Comparison of ENCODE assay signal across 13 cellular contexts in genomic region chr14:53127151-53127550, GRCh38. TPM values are rescaled to one million over a fixed set of nuclear protein-coding genes. Genes with fewer than 3 reads are reported as not detected.
A peak's percentile ranks its signal among the peaks of the same experiment; 100 is the strongest.
DNase-seq lines count a peak whose midpoint lies in the region; ATAC-seq and FAIRE-seq lines count a peak whose summit lies in the region.
"Had no signal": no experiment of that assay in that cellular context is flagged by ENCODE, and none has a peak within 500 bp of the region (broad histone marks: within the 10 kb centered on the region; RNA-seq: fewer than 3 reads in every experiment).

No MANE protein-coding gene starts in this region.

- DNase-seq in GM19239 (ENCODE audit: insufficient read length, low spot score) (no peak), naive B cell (no peak), globus pallidus (ENCODE audit: low spot score) (no peak), NCI-H1436 (lab: John Stamatoyannopoulos, UW) (no peak), DMS79 treated with DMSO at 0.1 percent for 48 hours (lab: John Stamatoyannopoulos, UW) (no peak)
- DNase-seq in activated naive CD8-positive, alpha-beta T cell treated with anti-CD3 and anti-CD28 coated beads for 36 hours: no peak
- no peak for DNase-seq in stimulated activated CD8-positive, alpha-beta memory T cell treated with anti-CD3 and anti-CD28 coated beads, Interleukin-4, amount 100 ng/mL, for 48 hours
- DNase-seq: Caco-2, left colon, NCI-H526, tibial artery had no signal

- H3K9me3 ChIP-seq in BLaER1: peaks cover 45% of the 10 kb centered on the region
- H3K9me3 ChIP-seq: Caco-2, tibial artery had no signal

- peak overlapping the region; percentile 83 for H3K27ac Mint-ChIP-seq in activated naive CD8-positive, alpha-beta T cell treated with anti-CD3 and anti-CD28 coated beads for 36 hours
- H3K27ac Mint-ChIP-seq in naive B cell: peak overlapping the region in 5 of 6 donors; percentile 88 to 98 (median 94)

- H3K27me3 Mint-ChIP-seq in activated naive CD8-positive, alpha-beta T cell treated with anti-CD3 and anti-CD28 coated beads for 36 hours: no peaks in the 10 kb centered on the region
- H3K27me3 Mint-ChIP-seq in naive B cell: no peaks in the 10 kb centered on the region

- H3K27me3 ChIP-seq in BLaER1: no peaks in the 10 kb centered on the region
- H3K27me3 ChIP-seq: cardiac muscle cell, tibial artery had no signal

- peaks cover 63% of the 10 kb centered on the region; the same call in 1 of the 2 replicates for H4K20me1 ChIP-seq in BLaER1

- peak; percentile 20 to 24 for ATAC-seq in naive B cell (ENCODE audit: low read depth in 2 of 2)
- ATAC-seq: left colon had no signal

- peaks cover 15% of the 10 kb centered on the region for H3K36me3 Mint-ChIP-seq in activated naive CD8-positive, alpha-beta T cell treated with anti-CD3 and anti-CD28 coated beads for 36 hours
- H3K36me3 Mint-ChIP-seq in naive B cell: peaks cover 0 to 1% of the 10 kb centered on the region in 2 donors

- peaks cover 4% of the 10 kb centered on the region for H3K9me3 Mint-ChIP-seq in activated naive CD8-positive, alpha-beta T cell treated with anti-CD3 and anti-CD28 coated beads for 36 hours
- peaks cover 0 to 3% (median 0%) of the 10 kb centered on the region in 7 donors for H3K9me3 Mint-ChIP-seq in naive B cell

- peak overlapping the region; percentile 42 for H3K4me2 ChIP-seq in BLaER1

- peaks cover 36% of the 10 kb centered on the region for H3K4me1 Mint-ChIP-seq in activated naive CD8-positive, alpha-beta T cell treated with anti-CD3 and anti-CD28 coated beads for 36 hours
- peaks cover 14 to 42% (median 16%) of the 10 kb centered on the region in 3 donors for H3K4me1 Mint-ChIP-seq in naive B cell

- no peak overlapping the region for H3K4me3 ChIP-seq in BLaER1
- H3K4me3 ChIP-seq: cardiac muscle cell had no signal

- H3K4me3 Mint-ChIP-seq in activated naive CD8-positive, alpha-beta T cell treated with anti-CD3 and anti-CD28 coated beads for 36 hours: peak overlapping the region; percentile 64
- H3K4me3 Mint-ChIP-seq in naive B cell: peak overlapping the region; percentile 59 to 92 (median 81)

- peak; percentile 53 for FAIRE-seq in GM19239 (lab: Jason Lieb, UNC)

- H3K27ac ChIP-seq in BLaER1: peak overlapping the region; percentile 5; the same call in 1 of the 2 replicates
- H3K27ac ChIP-seq: tibial artery had no signal

- peaks cover 48% of the 10 kb centered on the region for H3K36me3 ChIP-seq in BLaER1
- H3K36me3 ChIP-seq: cardiac muscle cell, tibial artery had no signal

- H3K9ac ChIP-seq in BLaER1: no peak overlapping the region

- H3K4me1 ChIP-seq in BLaER1: peaks cover 18% of the 10 kb centered on the region
- H3K4me1 ChIP-seq: Caco-2 had no signal

RNA-seq across cellular contexts. Expression of gene DDHD1, which starts 26.0 kb away (rescaled TPM):
- 10 to 100 TPM; 29.2 to 34.7 TPM for total RNA-seq in activated naive CD8-positive, alpha-beta T cell treated with anti-CD3 and anti-CD28 coated beads for 36 hours
- polyA plus RNA-seq in naive B cell (ENCODE audit: low read depth in 6 of 6): 10 to 100 TPM in 3 of 6 donors, 1 to 10 TPM in 3; 3.5 to 13.7 (median 10.2) TPM
